23 cellular contexts compared by ENCODE assay signal in genomic region chr3:141905129-141905528, GRCh38. TPM values are rescaled to one million over a fixed set of nuclear protein-coding genes. Genes with fewer than 3 reads are reported as not detected.
DNase-seq lines count a peak whose midpoint lies in the region; ATAC-seq, FAIRE-seq and TF ChIP-seq lines count a peak whose summit lies in the region.
"Had no signal": no experiment of that assay in that cellular context is flagged by ENCODE, and none has a peak within 500 bp of the region (broad histone marks: within the 10 kb centered on the region; RNA-seq: fewer than 3 reads in every experiment).

No MANE protein-coding gene starts in this region.

- CTCF ChIA-PET in Panc1 (lab: Charles Lee) = no interaction called here

- peaks cover 22% of the 10 kb centered on the region for H4K20me1 ChIP-seq in astrocyte (ENCODE audit: insufficient read depth, low read length)

- POLR2A ChIA-PET in Panc1 (lab: Charles Lee) = interaction anchor here (0.5 kb wide), 1 partner anchor 208 kb away, joined by 3 read pairs; no protein-coding TSS in a partner anchor

- no peak overlapping the region for H3K9ac ChIP-seq in astrocyte (ENCODE audit: low read length)
- H3K9ac ChIP-seq: BLaER1, parathyroid adenoma had no signal

- no peak overlapping the region for H2AFZ ChIP-seq in astrocyte (ENCODE audit: low read depth, low read length)
- H2AFZ ChIP-seq: parathyroid adenoma had no signal

- no peak overlapping the region for H3K27ac ChIP-seq in Panc1 (ENCODE audit: low read length)
- H3K27ac ChIP-seq in astrocyte (ENCODE audit: low read depth, low read length) = no peak overlapping the region
- H3K27ac ChIP-seq: BLaER1, parathyroid adenoma, SK-N-MC had no signal

- no peaks in the 10 kb centered on the region for H3K27me3 Mint-ChIP-seq in activated T-cell treated with anti-CD3 and anti-CD28 coated beads, Interleukin-2, amount 50 U/mL, for 24 hours
- H3K27me3 Mint-ChIP-seq in astrocyte (ENCODE audit: low read depth, unreplicated experiment) = no peaks in the 10 kb centered on the region
- H3K27me3 Mint-ChIP-seq: naive thymus-derived CD4-positive, alpha-beta T cell; type B pancreatic cell had no signal

- ATAC-seq in Panc1 = 0 out of 2 replicates have a peak, but pooled peaks have one; percentile 26
- ATAC-seq in omental fat pad (ENCODE audit: low FRiP score) = peak; percentile 41
- ATAC-seq in HG03442 (IDR thresholded peaks at IDR 0.05; ENCODE audit: unreplicated experiment) = no peak
- ATAC-seq: left cardiac atrium; naive thymus-derived CD4-positive, alpha-beta T cell; right cardiac atrium had no signal

- FAIRE-seq in astrocyte (lab: Jason Lieb, UNC) = no peak
- FAIRE-seq: bronchial epithelial cell had no signal

- BruUV-seq in Panc1 (replicated peaks; lab: Mats Ljungman, UMichigan) = no TSS peak

- H3K9me3 ChIP-seq in Panc1 (ENCODE audit: control insufficient read depth, insufficient read depth, low read depth, low read length) (no peaks in the 10 kb centered on the region), astrocyte (ENCODE audit: insufficient read depth, low read depth, low read length) (no peaks in the 10 kb centered on the region)

- no peak overlapping the region for H3K4me3 Mint-ChIP-seq in activated T-cell treated with anti-CD3 and anti-CD28 coated beads, Interleukin-2, amount 50 U/mL, for 24 hours
- no peak overlapping the region for H3K4me3 Mint-ChIP-seq in astrocyte (ENCODE audit: unreplicated experiment)
- H3K4me3 Mint-ChIP-seq: naive thymus-derived CD4-positive, alpha-beta T cell; T-helper 2 cell treated with Interferon-gamma antibody and Interleukin-4, amounts not matched to agents 5 μg/mL and 100 μg/mL, for 36 hours; type B pancreatic cell had no signal

- intact Hi-C loops in Panc1 (cut with micrococcal nuclease; ENCODE audit: unreplicated experiment) = no loop called here

- H3K27me3 ChIP-seq in Panc1 (ENCODE audit: control insufficient read depth, insufficient read depth, low read length) = no peaks in the 10 kb centered on the region
- no peaks in the 10 kb centered on the region for H3K27me3 ChIP-seq in astrocyte (ENCODE audit: insufficient read depth, low read length)
- H3K27me3 ChIP-seq: BLaER1 had no signal

- peaks cover 2% of the 10 kb centered on the region; the same call in 1 of the 2 replicates for H3K4me1 ChIP-seq in Panc1 (ENCODE audit: control insufficient read depth, insufficient read depth, low read length)
- no peaks in the 10 kb centered on the region for H3K4me1 ChIP-seq in astrocyte (ENCODE audit: insufficient read depth, low read length)
- H3K4me1 ChIP-seq: BLaER1, parathyroid adenoma had no signal

- peak overlapping the region; percentile 90 for H3K27ac Mint-ChIP-seq in activated T-cell treated with anti-CD3 and anti-CD28 coated beads, Interleukin-2, amount 50 U/mL, for 24 hours
- H3K27ac Mint-ChIP-seq in astrocyte (ENCODE audit: unreplicated experiment) = peak overlapping the region; percentile 76
- H3K27ac Mint-ChIP-seq: T-helper 2 cell treated with Interferon-gamma antibody and Interleukin-4, amounts not matched to agents 5 μg/mL and 100 μg/mL, for 36 hours; type B pancreatic cell had no signal

- TF ChIP-seq CTCF in Panc1 (IDR thresholded peaks at IDR 0.05) (no peak), astrocyte (IDR thresholded peaks at IDR 0.05; ENCODE audit: insufficient read depth, low read depth, low read length) (no peak), omental fat pad (IDR thresholded peaks at IDR 0.05) (no peak)

- H3K4me1 Mint-ChIP-seq in activated T-cell treated with anti-CD3 and anti-CD28 coated beads, Interleukin-2, amount 50 U/mL, for 24 hours (ENCODE audit: low read depth) = peaks cover 35% of the 10 kb centered on the region
- H3K4me1 Mint-ChIP-seq in astrocyte (ENCODE audit: low read depth, unreplicated experiment) = peaks cover 7% of the 10 kb centered on the region

- in situ Hi-C loops in Panc1 (cut with HindIII; ENCODE audit: low pct_unique_long_range_greater_than_20kb, low sequenced_read_pairs) = no loop called here

- H3K79me2 ChIP-seq in astrocyte (ENCODE audit: insufficient read depth, low read length) = peaks cover 37% of the 10 kb centered on the region
- H3K79me2 ChIP-seq: parathyroid adenoma had no signal

- no peak overlapping the region for H3K4me3 ChIP-seq in Panc1 (ENCODE audit: low read depth in 2 of 2, low read length in 2 of 2)
- no peak overlapping the region for H3K4me3 ChIP-seq in astrocyte (ENCODE audit: insufficient read depth, low read depth, low read length)
- H3K4me3 ChIP-seq: BLaER1, SK-N-MC had no signal

- H3K36me3 Mint-ChIP-seq in activated T-cell treated with anti-CD3 and anti-CD28 coated beads, Interleukin-2, amount 50 U/mL, for 24 hours (ENCODE audit: low read depth) = peaks cover 88% of the 10 kb centered on the region
- peaks cover 21% of the 10 kb centered on the region for H3K36me3 Mint-ChIP-seq in astrocyte (ENCODE audit: low read depth, unreplicated experiment)

- peaks cover 4% of the 10 kb centered on the region for H3K9me3 Mint-ChIP-seq in activated T-cell treated with anti-CD3 and anti-CD28 coated beads, Interleukin-2, amount 50 U/mL, for 24 hours
- no peaks in the 10 kb centered on the region for H3K9me3 Mint-ChIP-seq in astrocyte (ENCODE audit: unreplicated experiment)
- H3K9me3 Mint-ChIP-seq: type B pancreatic cell had no signal

- no peak overlapping the region for H3K4me2 ChIP-seq in astrocyte (ENCODE audit: low read length)
- H3K4me2 ChIP-seq: BLaER1 had no signal

- H3K36me3 ChIP-seq in Panc1 (ENCODE audit: control insufficient read depth, insufficient read depth, low read length) (peaks cover 9% of the 10 kb centered on the region; the same call in 1 of the 2 replicates), astrocyte (ENCODE audit: insufficient read depth, low read length) (peaks cover 23% of the 10 kb centered on the region)

- DNase-seq in activated T-cell treated with anti-CD3 and anti-CD28 coated beads, Interleukin-2, amount 50 U/mL, for 24 hours = no peak
- DNase-seq in activated T-cell treated with anti-CD3 and anti-CD28 coated beads for 4 hours (no peak), Panc1 (ENCODE audit: low read depth, low spot score) (no peak), astrocyte (ENCODE audit: low read depth) (peak; percentile 47), omental fat pad (ENCODE audit: low spot score) (no peak), RKO (ENCODE audit: low spot score) (no peak)
- DNase-seq in stimulated activated CD4-positive, alpha-beta T cell treated with anti-CD3 and anti-CD28 coated beads, Interleukin-1b, Interleukin-23, amount 100 ng/mL, for 48 hours = no peak
- DNase-seq: Calu3; EL; left cardiac atrium; naive thymus-derived CD4-positive, alpha-beta T cell; NCI-H1694 treated with DMSO at 0.1 percent for 48 hours; NCI-H526 treated with DMSO at 0.1 percent for 48 hours; right cardiac atrium; RPMI8226; stimulated activated CD4-positive, alpha-beta T cell treated with anti-CD3 and anti-CD28 coated beads, Interleukin-12 subunit alpha, Interleukin-12 subunit beta, amount 100 ng/mL, for 4 hours had no signal

RNA-seq across cellular contexts. Expression of gene ATP1B3, which starts 28.7 kb away (rescaled TPM):
- total RNA-seq in Panc1 (2021; ENCODE audit: unreplicated experiment) = 201 TPM
- polyA plus RNA-seq in Panc1 (2012; ENCODE audit: insufficient read length) = 138 TPM
- 222 and 248 TPM in 2 replicates for total RNA-seq in astrocyte
- 100 to 1,000 TPM in 3 of 4 donors, 10 to 100 TPM in 1; 70.8 to 487 (median 228) TPM for total RNA-seq in omental fat pad
